7 cellular contexts compared by ENCODE assay signal in the genomic region with DNA sequence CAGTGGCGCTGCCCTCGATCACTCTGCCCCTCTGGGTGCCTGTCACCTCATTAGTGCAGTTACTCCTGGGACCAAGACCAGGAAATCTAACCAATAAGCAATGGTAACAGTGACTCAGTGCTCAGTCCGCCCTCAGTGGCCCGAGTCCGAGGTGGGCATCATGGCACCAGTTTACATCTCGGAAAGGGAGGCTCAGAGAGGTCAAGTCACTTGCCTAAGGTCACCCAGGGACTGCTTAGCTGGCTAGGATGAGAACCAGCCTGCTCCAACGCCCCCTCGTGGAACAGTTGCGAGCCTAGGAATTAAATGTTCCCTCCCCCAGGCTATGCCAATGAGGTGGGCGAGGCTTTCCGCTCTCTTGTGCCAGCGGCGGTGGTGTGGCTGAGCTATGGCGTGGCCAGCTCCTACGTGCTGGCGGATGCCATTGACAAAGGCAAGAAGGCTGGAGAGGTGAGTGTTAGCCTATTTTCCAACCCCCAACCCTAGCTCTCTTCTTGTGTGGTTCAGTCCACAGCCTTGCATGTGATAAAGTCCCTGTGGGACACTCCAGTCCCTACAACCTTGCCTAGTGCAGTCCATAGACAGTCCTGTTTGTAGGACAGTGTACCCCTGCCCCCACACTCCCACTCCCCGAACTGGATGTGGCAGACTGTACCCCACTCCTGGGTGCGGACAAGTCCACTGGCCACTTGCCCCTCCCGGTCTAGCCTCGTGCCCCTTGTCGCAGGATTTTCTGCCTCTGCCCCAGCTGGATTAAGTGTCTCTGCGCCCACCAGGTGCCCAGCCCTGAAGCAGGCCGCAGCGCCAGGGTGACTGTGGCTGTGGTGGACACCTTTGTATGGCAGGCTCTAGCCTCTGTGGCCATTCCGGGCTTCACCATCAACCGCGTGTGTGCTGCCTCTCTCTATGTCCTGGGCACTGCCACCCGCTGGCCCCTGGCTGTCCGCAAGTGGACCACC.
A peak's percentile ranks its signal among the peaks of the same experiment; 100 is the strongest.
DNase-seq lines count a peak whose midpoint lies in the region; ATAC-seq lines count a peak whose summit lies in the region.

No MANE protein-coding gene starts in this region.

- H3K4me1 Mint-ChIP-seq in central memory CD8-positive, alpha-beta T cell, result peaks cover 51% of the 10 kb centered on the region

- no peaks in the 10 kb centered on the region for H3K9me3 Mint-ChIP-seq in central memory CD8-positive, alpha-beta T cell

- H3K27ac Mint-ChIP-seq in central memory CD8-positive, alpha-beta T cell (ENCODE audit: low read depth), result peak overlapping the region; percentile 97

- no peaks in the 10 kb centered on the region for H3K27me3 Mint-ChIP-seq in central memory CD8-positive, alpha-beta T cell

- peak overlapping the region; percentile 89 for H3K4me3 Mint-ChIP-seq in central memory CD8-positive, alpha-beta T cell

- peak; percentile 47 for ATAC-seq in central memory CD8-positive, alpha-beta T cell (replicated peaks; ENCODE audit: extremely low read depth, poor library complexity, severe bottlenecking)

- H3K36me3 Mint-ChIP-seq in central memory CD8-positive, alpha-beta T cell (ENCODE audit: insufficient read depth), result peaks cover 19% of the 10 kb centered on the region

- DNase-seq in GM19240 (ENCODE audit: insufficient read length, low spot score) (peak; percentile 45), NCI-H345 treated with DMSO at 0.1 percent for 48 hours (lab: John Stamatoyannopoulos, UW; ENCODE audit: unreplicated experiment) (peak; percentile 2), kidney glomerular epithelial cell (lab: John Stamatoyannopoulos, UW) (peak; percentile 63), NCI-H1105 treated with DMSO at 0.1 percent for 48 hours (lab: John Stamatoyannopoulos, UW) (no peak)
- peak; percentile 78 for DNase-seq in activated CD4-positive, CD25-positive, alpha-beta regulatory T cell treated with anti-CD3 and anti-CD28 coated beads, Interleukin-2, amount 50 U/mL, for 72 hours
- peak; percentile 82 to 85 for DNase-seq in central memory CD8-positive, alpha-beta T cell (ENCODE audit: low spot score in 2 of 2)
- peak; percentile 50 to 80 for DNase-seq in stimulated activated CD4-positive, alpha-beta T cell treated with anti-CD3 and anti-CD28 coated beads, Interleukin-1b, Interleukin-23, amount 100 ng/mL, for 1 hour (ENCODE audit: low read depth in 2 of 2)
